ENCODE assay signal across 12 cellular contexts in genomic region chr4:168857546-168858314, GRCh38.
A peak's percentile ranks its signal among the peaks of the same experiment; 100 is the strongest.
DNase-seq lines count a peak whose midpoint lies in the region; ATAC-seq, FAIRE-seq and TF ChIP-seq lines count a peak whose summit lies in the region.
"Had no signal": no experiment of that assay in that cellular context is flagged by ENCODE, and none has a peak within 500 bp of the region (broad histone marks: within the 10 kb centered on the region; RNA-seq: fewer than 3 reads in every experiment).

No MANE protein-coding gene starts in this region.

- 93% methylated on average over 5 of the region's 5 CpGs for WGBS in SK-N-SH (ENCODE audit: low lambda C conversion rate)
- WGBS in upper lobe of left lung, 2 donors: 83 to 89% methylated on average over 5 of the region's 5 CpGs

- no peak for TF ChIP-seq EP300 in SK-N-SH (IDR thresholded peaks at IDR 0.05; ENCODE audit: borderline replicate concordance in 1 of 2, low read depth in 1 of 2, low read length in 1 of 2)
- TF ChIP-seq EP300 in upper lobe of left lung (IDR thresholded peaks at IDR 0.05): no peak

- no peak for DNase-seq in SK-N-SH
- peak; percentile 58 for DNase-seq in endothelial cell of umbilical vein (ENCODE audit: low read depth, low spot score)
- DNase-seq in upper lobe of left lung: no peak
- DNase-seq in hepatic stellate cell (ENCODE audit: low spot score): no peak
- DNase-seq in GM19240 (ENCODE audit: insufficient read length, low spot score): no peak
- DNase-seq in medulla oblongata (ENCODE audit: extremely low spot score): no peak
- DNase-seq: effector CD8-positive, alpha-beta T cell; NCI-H1436; NCI-H748 treated with DMSO at 0.1 percent for 48 hours; SHP77 treated with DMSO at 0.1 percent for 48 hours had no signal

- H2AFZ ChIP-seq in SK-N-SH (ENCODE audit: low read depth): no peak overlapping the region
- no peak overlapping the region for H2AFZ ChIP-seq in endothelial cell of umbilical vein (ENCODE audit: low read depth, low read length)

- H3K9me2 ChIP-seq in SK-N-SH: no peaks in the 10 kb centered on the region

- POLR2A ChIA-PET in SK-N-SH (lab: Yijun Ruan, JAX): no interaction called here
- POLR2A ChIA-PET in endothelial cell of umbilical vein (lab: Charles Lee): no interaction called here

- H3K9me1 ChIP-seq in endothelial cell of umbilical vein (replicated peaks; ENCODE audit: control insufficient read depth, extremely low read depth, insufficient read depth, low read length): no peaks in the 10 kb centered on the region

- peak overlapping the region; percentile 19 to 91 (median 75) for H3K27ac Mint-ChIP-seq in nephron
- H3K27ac Mint-ChIP-seq: activated naive CD4-positive, alpha-beta T cell treated with anti-CD3 and anti-CD28 coated beads, Interleukin-2, amount 50 U/mL, for 24 hours had no signal

- H3K9me3 Mint-ChIP-seq in nephron: no peaks in the 10 kb centered on the region
- H3K9me3 Mint-ChIP-seq: activated naive CD4-positive, alpha-beta T cell treated with anti-CD3 and anti-CD28 coated beads, Interleukin-2, amount 50 U/mL, for 24 hours had no signal

- H3K9ac ChIP-seq in SK-N-SH (no peak overlapping the region), endothelial cell of umbilical vein (replicated peaks; ENCODE audit: extremely low read depth, insufficient read depth, low read length) (no peak overlapping the region)

- H3K79me2 ChIP-seq in SK-N-SH (ENCODE audit: insufficient read depth) (peaks cover 99% of the 10 kb centered on the region), endothelial cell of umbilical vein (ENCODE audit: control insufficient read depth, insufficient read depth, low read length) (no peaks in the 10 kb centered on the region)

- peaks cover 61% of the 10 kb centered on the region for H3K36me3 Mint-ChIP-seq in nephron (ENCODE audit: low read depth)

- H3K36me3 ChIP-seq in SK-N-SH (replicated peaks in 1 of 2; ENCODE audit: control insufficient read depth in 1 of 2, insufficient read depth in 2 of 2, low read length in 1 of 2) (peaks cover 17 to 44% of the 10 kb centered on the region in 2 experiments), endothelial cell of umbilical vein (ENCODE audit: control insufficient read depth in 2 of 2, extremely low read depth in 1 of 2, insufficient read depth in 2 of 2, low read length in 2 of 2) (peaks cover 0 to 3% of the 10 kb centered on the region in 2 experiments), upper lobe of left lung (no peaks in the 10 kb centered on the region)

- H3K4me1 Mint-ChIP-seq in nephron: peaks cover 74% of the 10 kb centered on the region

- dilution Hi-C loops in endothelial cell of umbilical vein (cut with MboI; ENCODE audit: extremely low pct_ligation_motif_present, low sequenced_read_pairs): no loop called here

- no peak for TF ChIP-seq POLR2A in endothelial cell of umbilical vein (IDR thresholded peaks at IDR 0.05; ENCODE audit: low read depth, low read length)
- no peak for TF ChIP-seq POLR2A in upper lobe of left lung (IDR thresholded peaks at IDR 0.05)

- peaks cover 12 to 26% of the 10 kb centered on the region in 2 experiments; a peak in 2 of 4 replicates for H3K4me1 ChIP-seq in SK-N-SH (ENCODE audit: control insufficient read depth in 1 of 2, insufficient read depth in 2 of 2, low read depth in 1 of 2, low read length in 1 of 2)
- H3K4me1 ChIP-seq in endothelial cell of umbilical vein (ENCODE audit: control insufficient read depth, extremely low read depth, insufficient read depth, low read length): no peaks in the 10 kb centered on the region
- peaks cover 0 to 7% (median 3%) of the 10 kb centered on the region in 4 donors for H3K4me1 ChIP-seq in upper lobe of left lung

- H3K4me2 ChIP-seq in SK-N-SH (0 out of 2 replicates have a peak overlapping the region, but pooled peaks have one; percentile 2), endothelial cell of umbilical vein (ENCODE audit: insufficient read depth, low read length) (no peak overlapping the region)

- intact Hi-C loops in endothelial cell of umbilical vein (cut with micrococcal nuclease): no loop called here

- ATAC-seq in upper lobe of left lung (ENCODE audit: low FRiP score in 2 of 2): no peak

- H3K4me3 ChIP-seq in SK-N-SH (ENCODE audit: low read depth in 2 of 2, low read length in 1 of 2): no peak overlapping the region
- no peak overlapping the region for H3K4me3 ChIP-seq in endothelial cell of umbilical vein (replicated peaks in 1 of 3; ENCODE audit: insufficient read depth in 1 of 3, low read depth in 1 of 3, low read length in 3 of 3)
- no peak overlapping the region for H3K4me3 ChIP-seq in upper lobe of left lung

- TF ChIP-seq CTCF in SK-N-SH (IDR thresholded peaks at IDR 0.05) (no peak), endothelial cell of umbilical vein (IDR thresholded peaks at IDR 0.05; ENCODE audit: extremely low read depth in 1 of 2, insufficient read depth in 1 of 2, low read depth in 1 of 2, low read length in 2 of 2) (no peak), nephron (IDR thresholded peaks at IDR 0.05; ENCODE audit: unreplicated experiment in 3 of 3) (no peak), upper lobe of left lung (IDR thresholded peaks at IDR 0.05) (no peak)

- TF ChIP-seq RAD21 in SK-N-SH (IDR thresholded peaks at IDR 0.05; ENCODE audit: low read length): no peak

- CTCF ChIA-PET in SK-N-SH (lab: Yijun Ruan, JAX): no interaction called here
- CTCF ChIA-PET in endothelial cell of umbilical vein (lab: Charles Lee): no interaction called here

- H3K27ac ChIP-seq in SK-N-SH (ENCODE audit: low read depth in 2 of 2, low read length in 1 of 2) (peak overlapping the region in 1 of 2 experiments; percentile 85; a peak in 2 of 4 replicates), endothelial cell of umbilical vein (ENCODE audit: insufficient read depth, low read depth, low read length) (no peak overlapping the region), upper lobe of left lung (peak overlapping the region in 3 of 4 donors; percentile 26 to 53 (median 37))

- H3K4me3 Mint-ChIP-seq in nephron: no peak overlapping the region
- H3K4me3 Mint-ChIP-seq: activated naive CD4-positive, alpha-beta T cell treated with anti-CD3 and anti-CD28 coated beads, Interleukin-2, amount 50 U/mL, for 24 hours had no signal

- H3K9me3 ChIP-seq in SK-N-SH (no peaks in the 10 kb centered on the region), endothelial cell of umbilical vein (replicated peaks; ENCODE audit: control insufficient read depth, insufficient read depth, low read length) (no peaks in the 10 kb centered on the region), upper lobe of left lung (no peaks in the 10 kb centered on the region)

- peaks cover 45% of the 10 kb centered on the region for H3F3A ChIP-seq in SK-N-SH (replicated peaks; ENCODE audit: insufficient read depth)

- FAIRE-seq in endothelial cell of umbilical vein (lab: Jason Lieb, UNC): no peak

- no peaks in the 10 kb centered on the region for H3K27me3 Mint-ChIP-seq in nephron (ENCODE audit: low read depth)

- no TSS peak for BruUV-seq in endothelial cell of umbilical vein (replicated peaks; lab: Mats Ljungman, UMichigan)

- no peaks in the 10 kb centered on the region for H3K27me3 ChIP-seq in SK-N-SH (ENCODE audit: insufficient read depth)
- no peaks in the 10 kb centered on the region for H3K27me3 ChIP-seq in endothelial cell of umbilical vein (ENCODE audit: control insufficient read depth in 2 of 2, insufficient read depth in 2 of 2, low read length in 2 of 2)
- H3K27me3 ChIP-seq in upper lobe of left lung: no peaks in the 10 kb centered on the region

- H4K20me1 ChIP-seq in SK-N-SH (ENCODE audit: insufficient read depth): peaks cover 27% of the 10 kb centered on the region
- H4K20me1 ChIP-seq in endothelial cell of umbilical vein (replicated peaks; ENCODE audit: control insufficient read depth, extremely low read depth, insufficient read depth, low read length): no peaks in the 10 kb centered on the region

TF ChIP-seq in SK-N-SH, 30 proteins besides CTCF, POLR2A, EP300 and RAD21 (continues in another document):
- TF ChIP-seq NFIC (IDR thresholded peaks at IDR 0.05; ENCODE audit: borderline replicate concordance): no peak
- no peak for TF ChIP-seq ZBTB33 (IDR thresholded peaks at IDR 0.05; ENCODE audit: borderline replicate concordance, low read depth)
- TF ChIP-seq POLR2AphosphoS5 (IDR thresholded peaks at IDR 0.05; ENCODE audit: low read depth, low read length): no peak
- no peak for TF ChIP-seq CHD2 (IDR thresholded peaks at IDR 0.05; ENCODE audit: low read length, partially characterized antibody)

TF ChIP-seq in endothelial cell of umbilical vein, 7 proteins besides CTCF, POLR2A, EP300 and RAD21:
- TF ChIP-seq FOS (IDR thresholded peaks at IDR 0.05; ENCODE audit: borderline replicate concordance, insufficient read depth, low read length) (no peak), EZH2 (IDR thresholded peaks at IDR 0.05; ENCODE audit: borderline replicate concordance, low read depth, low read length, severe bottlenecking) (no peak), MAX (IDR thresholded peaks at IDR 0.05; ENCODE audit: insufficient read depth, insufficient read length) (no peak), POLR2AphosphoS5 (IDR thresholded peaks at IDR 0.05; ENCODE audit: insufficient read depth, low read depth, low read length) (no peak), MYC (IDR thresholded peaks at IDR 0.05; ENCODE audit: low read depth, low read length) (no peak)
